ENCODE assay signal across 11 cellular contexts in genomic region chr19:4014541-4015491, GRCh38.
A peak's percentile ranks its signal among the peaks of the same experiment; 100 is the strongest.
DNase-seq lines count a peak whose midpoint lies in the region; ATAC-seq and TF ChIP-seq lines count a peak whose summit lies in the region.
"Had no signal": no experiment of that assay in that cellular context is flagged by ENCODE, and none has a peak within 500 bp of the region (broad histone marks: within the 10 kb centered on the region; RNA-seq: fewer than 3 reads in every experiment).

No MANE protein-coding gene starts in this region.

- H3K9me3 ChIP-seq in RWPE2 (ENCODE audit: severe bottlenecking), result no peaks in the 10 kb centered on the region
- H3K9me3 ChIP-seq: right lobe of liver had no signal

- DNase-seq in RWPE2 (ENCODE audit: low spot score) (no peak), NCI-H2171 treated with DMSO at 0.1 percent for 48 hours (lab: John Stamatoyannopoulos, UW) (no peak), RPMI8226 (no peak), SIG-M5 treated with dmso at 0.1 percent for 504 hours (lab: John Stamatoyannopoulos, UW; ENCODE audit: unreplicated experiment) (no peak), GM10248 (ENCODE audit: extremely low spot score) (no peak)
- DNase-seq in activated naive CD4-positive, alpha-beta T cell treated with anti-CD3 and anti-CD28 coated beads, Interleukin-2, amount 50 U/mL, for 16 hours, result peak; percentile 45
- no peak for DNase-seq in stimulated activated naive B cell treated with anti-CD40 and anti-IgM and Interleukin-4, amounts not matched to agents 10 μg/mL and 1 μg/mL and 100 μg/mL, for 72 hours

- no peak overlapping the region for H3K27ac Mint-ChIP-seq in stimulated activated naive B cell treated with anti-CD40 and anti-IgM and Interleukin-4, amounts not matched to agents 10 μg/mL and 1 μg/mL and 100 μg/mL, for 72 hours
- H3K27ac Mint-ChIP-seq: IgD-negative memory B cell had no signal

- H3K4me1 Mint-ChIP-seq in stimulated activated naive B cell treated with anti-CD40 and anti-IgM and Interleukin-4, amounts not matched to agents 10 μg/mL and 1 μg/mL and 100 μg/mL, for 72 hours, result peaks cover 25 to 59% of the 10 kb centered on the region in 2 donors

- ATAC-seq in RWPE2 (ENCODE audit: low read depth), result peak; percentile 46; the same call in 1 of the 3 replicates
- ATAC-seq in stimulated activated naive B cell treated with anti-CD40 and anti-IgM and Interleukin-4, amounts not matched to agents 10 μg/mL and 1 μg/mL and 100 μg/mL, for 72 hours (replicated peaks), result peak; percentile 55 to 59

- H3K27ac ChIP-seq in RWPE2 (ENCODE audit: poor library complexity, severe bottlenecking), result no peak overlapping the region
- peak overlapping the region; percentile 95 for H3K27ac ChIP-seq in layer of hippocampus (ENCODE audit: low read depth, low read length)
- H3K27ac ChIP-seq: epithelial cell of prostate had no signal

- H3K36me3 ChIP-seq in RWPE2 (ENCODE audit: low read depth), result peaks cover 21% of the 10 kb centered on the region

- POLR2A ChIA-PET in GM10248 (lab: Yijun Ruan, JAX), result no interaction called here

- H3K27me3 Mint-ChIP-seq in stimulated activated naive B cell treated with anti-CD40 and anti-IgM and Interleukin-4, amounts not matched to agents 10 μg/mL and 1 μg/mL and 100 μg/mL, for 72 hours, result no peaks in the 10 kb centered on the region
- H3K27me3 Mint-ChIP-seq: IgD-negative memory B cell had no signal

- TF ChIP-seq CTCF in RWPE2 (IDR thresholded peaks at IDR 0.05; ENCODE audit: poor library complexity, severe bottlenecking) (no peak), GM10248 (IDR thresholded peaks at IDR 0.05; ENCODE audit: control extremely low read depth, extremely low read depth, low read depth, missing control alignments) (no peak)

- H3K4me1 ChIP-seq in RWPE2 (ENCODE audit: insufficient read depth, poor library complexity, severe bottlenecking), result no peaks in the 10 kb centered on the region

- H3K27me3 ChIP-seq in RWPE2 (ENCODE audit: insufficient read depth, poor library complexity, severe bottlenecking) (no peaks in the 10 kb centered on the region), layer of hippocampus (ENCODE audit: control insufficient read depth, insufficient read depth, low read length) (no peaks in the 10 kb centered on the region)
- H3K27me3 ChIP-seq: right lobe of liver had no signal

- H3K4me3 Mint-ChIP-seq in stimulated activated naive B cell treated with anti-CD40 and anti-IgM and Interleukin-4, amounts not matched to agents 10 μg/mL and 1 μg/mL and 100 μg/mL, for 72 hours, result no peak overlapping the region
- H3K4me3 Mint-ChIP-seq: IgD-negative memory B cell had no signal

- CTCF ChIA-PET in GM10248 (lab: Yijun Ruan, JAX), result no interaction called here

- H3K36me3 Mint-ChIP-seq in stimulated activated naive B cell treated with anti-CD40 and anti-IgM and Interleukin-4, amounts not matched to agents 10 μg/mL and 1 μg/mL and 100 μg/mL, for 72 hours, result peaks cover 25 to 48% of the 10 kb centered on the region in 2 donors

- no peaks in the 10 kb centered on the region for H3K9me3 Mint-ChIP-seq in stimulated activated naive B cell treated with anti-CD40 and anti-IgM and Interleukin-4, amounts not matched to agents 10 μg/mL and 1 μg/mL and 100 μg/mL, for 72 hours
- H3K9me3 Mint-ChIP-seq: IgD-negative memory B cell had no signal

- H3K4me3 ChIP-seq in RWPE2 (ENCODE audit: severe bottlenecking), result no peak overlapping the region
- H3K4me3 ChIP-seq: right lobe of liver had no signal
